Comparison of ENCODE assay signal across 15 cellular contexts in genomic region chr2:165141601-165142000, GRCh38.
DNase-seq lines count a peak whose midpoint lies in the region; ATAC-seq, FAIRE-seq and TF ChIP-seq lines count a peak whose summit lies in the region.
"Had no signal": no experiment of that assay in that cellular context is flagged by ENCODE, and none has a peak within 500 bp of the region (broad histone marks: within the 10 kb centered on the region; RNA-seq: fewer than 3 reads in every experiment).

No MANE protein-coding gene starts in this region.

- ATAC-seq in SK-N-SH treated with all-trans-retinoic acid at 6 μM for 48 hours = 0 out of 3 replicates have a peak, but pooled peaks have one; percentile 36
- ATAC-seq in GM18909 (IDR thresholded peaks at IDR 0.05; ENCODE audit: poor library complexity, unreplicated experiment) = no peak
- ATAC-seq: activated T-helper 17 cell treated with anti-CD3 and anti-CD28 coated beads, Interleukin-2, amount 50 U/mL, for 72 hours; psoas muscle; stimulated activated effector memory CD8-positive, alpha-beta T cell treated with anti-CD3 and anti-CD28 coated beads, Interleukin-12 subunit alpha, Interleukin-12 subunit beta, amount 100 ng/mL, for 72 hours had no signal

- DNase-seq in AG10803 (ENCODE audit: low read depth) = no peak
- DNase-seq in H9 = no peak
- DNase-seq in hepatocyte (ENCODE audit: low spot score) = no peak
- DNase-seq in 8988T = no peak
- no peak for DNase-seq in GM12892 (ENCODE audit: insufficient read length)
- DNase-seq in stimulated activated naive CD4-positive, alpha-beta T cell treated with Interleukin-2 at 50 U/mL for 16 hours (lab: John Stamatoyannopoulos, UW) = no peak
- DNase-seq: activated CD4-positive, alpha-beta T cell treated with anti-CD3 and anti-CD28 coated beads, Interleukin-2, amount 50 U/mL, for 4 hours; PC-9; psoas muscle had no signal

- H3K4ac ChIP-seq in H9 (ENCODE audit: low read depth, low read length) = no peak overlapping the region

- no peak overlapping the region for H3K56ac ChIP-seq in H9 (ENCODE audit: insufficient read length, low read depth, low read length)

- H2BK120ac ChIP-seq in H9 (ENCODE audit: low read depth, low read length, poor library complexity, severe bottlenecking) = no peak overlapping the region

- H3K36me3 ChIP-seq in hepatocyte (replicated peaks; ENCODE audit: insufficient read depth, low read depth) = no peaks in the 10 kb centered on the region
- H3K36me3 ChIP-seq: esophagus muscularis mucosa had no signal

- no peak overlapping the region for H2AK5ac ChIP-seq in H9 (ENCODE audit: insufficient read length, low read length)

- H2BK12ac ChIP-seq in H9 (ENCODE audit: insufficient read length, low read depth, low read length) = no peak overlapping the region

- H3K4me3 ChIP-seq in AG10803 (ENCODE audit: low read length) (no peak overlapping the region), hepatocyte (no peak overlapping the region)
- H3K4me3 ChIP-seq: esophagus muscularis mucosa, PC-9, psoas muscle had no signal

- no peak overlapping the region for H4K91ac ChIP-seq in H9 (ENCODE audit: insufficient read length, low read depth, low read length)

- H3K4me1 Mint-ChIP-seq in H9 = peaks cover 3 to 4% of the 10 kb centered on the region in 2 experiments; a peak in 2 of 4 replicates
- H3K4me1 Mint-ChIP-seq: activated T-helper 17 cell treated with anti-CD3 and anti-CD28 coated beads, Interleukin-2, amount 50 U/mL, for 72 hours; stimulated activated effector memory CD8-positive, alpha-beta T cell treated with anti-CD3 and anti-CD28 coated beads, Interleukin-12 subunit alpha, Interleukin-12 subunit beta, amount 100 ng/mL, for 72 hours had no signal

- H3K27me3 ChIP-seq in H9 (ENCODE audit: insufficient read depth, low read length) = no peaks in the 10 kb centered on the region
- H3K27me3 ChIP-seq in hepatocyte = no peaks in the 10 kb centered on the region
- H3K27me3 ChIP-seq: esophagus muscularis mucosa had no signal

- TF ChIP-seq POLR2A in GM12892 (IDR thresholded peaks at IDR 0.05; ENCODE audit: low read depth, low read length) = no peak

- no peak overlapping the region for H3K14ac ChIP-seq in H9 (ENCODE audit: insufficient read depth, low read length)

- H3K4me1 ChIP-seq in H9 (ENCODE audit: insufficient read depth, low read length) = no peaks in the 10 kb centered on the region
- H3K4me1 ChIP-seq in hepatocyte (ENCODE audit: insufficient read depth) = no peaks in the 10 kb centered on the region
- H3K4me1 ChIP-seq: esophagus muscularis mucosa, psoas muscle had no signal

- no peak for FAIRE-seq in GM12892 (lab: Jason Lieb, UNC)
- FAIRE-seq: G401.6 had no signal

- no peaks in the 10 kb centered on the region for H3K36me3 Mint-ChIP-seq in H9 (ENCODE audit: insufficient read depth in 1 of 3, low read depth in 3 of 3)
- H3K36me3 Mint-ChIP-seq: stimulated activated effector memory CD8-positive, alpha-beta T cell treated with anti-CD3 and anti-CD28 coated beads, Interleukin-12 subunit alpha, Interleukin-12 subunit beta, amount 100 ng/mL, for 72 hours had no signal

- H2BK20ac ChIP-seq in H9 (ENCODE audit: low read depth, low read length, poor library complexity, severe bottlenecking) = no peak overlapping the region

- no peaks in the 10 kb centered on the region for H3K79me1 ChIP-seq in H9 (ENCODE audit: insufficient read depth, low read depth, low read length, poor library complexity, severe bottlenecking)

- H2BK5ac ChIP-seq in H9 (ENCODE audit: insufficient read length, low read length) = no peak overlapping the region

- H3K9me2 ChIP-seq in hepatocyte (replicated peaks; ENCODE audit: insufficient read depth) = no peaks in the 10 kb centered on the region

- H4K5ac ChIP-seq in H9 (ENCODE audit: insufficient read length, low read depth, low read length) = no peak overlapping the region

- H3K4me3 Mint-ChIP-seq in H9 = no peak overlapping the region
- H3K4me3 Mint-ChIP-seq: activated T-helper 17 cell treated with anti-CD3 and anti-CD28 coated beads, Interleukin-2, amount 50 U/mL, for 72 hours; stimulated activated effector memory CD8-positive, alpha-beta T cell treated with anti-CD3 and anti-CD28 coated beads, Interleukin-12 subunit alpha, Interleukin-12 subunit beta, amount 100 ng/mL, for 72 hours had no signal

- H3K79me2 ChIP-seq in H9 (ENCODE audit: insufficient read depth, low read length) = no peaks in the 10 kb centered on the region
- H3K79me2 ChIP-seq in hepatocyte = no peaks in the 10 kb centered on the region

- H3K9me3 ChIP-seq in H9 (ENCODE audit: control insufficient read depth, low read depth, low read length) (no peaks in the 10 kb centered on the region), hepatocyte (ENCODE audit: low read depth) (no peaks in the 10 kb centered on the region)
- H3K9me3 ChIP-seq: esophagus muscularis mucosa, psoas muscle had no signal

- H3K4me2 ChIP-seq in H9 (ENCODE audit: insufficient read depth, insufficient read length, low read length) (no peak overlapping the region), hepatocyte (no peak overlapping the region)
- H3K4me2 ChIP-seq: PC-9 had no signal

- no peaks in the 10 kb centered on the region for H4K20me1 ChIP-seq in H9 (ENCODE audit: control insufficient read depth, insufficient read depth, insufficient read length)
- no peaks in the 10 kb centered on the region for H4K20me1 ChIP-seq in hepatocyte (ENCODE audit: insufficient read depth, poor library complexity, severe bottlenecking)

- WGBS in H9 (ENCODE audit: extremely low coverage, insufficient read length, low lambda C conversion rate) = no CpG with 5 or more reads among the region's 1 CpG
- 89% methylated on average over 1 of the region's 1 CpG for WGBS in hepatocyte (ENCODE audit: low lambda C conversion rate, missing lambda C conversion rate)

- no peak overlapping the region for H3K27ac ChIP-seq in H9 (ENCODE audit: insufficient read length, low read depth, low read length)
- H3K27ac ChIP-seq in hepatocyte = no peak overlapping the region
- H3K27ac ChIP-seq: esophagus muscularis mucosa, PC-9, psoas muscle had no signal

- no peak overlapping the region for H3K18ac ChIP-seq in H9 (ENCODE audit: insufficient read length, low read depth, low read length)

- no peak overlapping the region for H3T11ph ChIP-seq in H9 (ENCODE audit: low read length)

- no peak overlapping the region for H2BK15ac ChIP-seq in H9 (ENCODE audit: low read depth, low read length)

- H3K23me2 ChIP-seq in H9 (ENCODE audit: insufficient read length, low read depth, low read length, poor library complexity, severe bottlenecking) = no peaks in the 10 kb centered on the region

- no peak overlapping the region for H3K27ac Mint-ChIP-seq in H9
- H3K27ac Mint-ChIP-seq: activated T-helper 17 cell treated with anti-CD3 and anti-CD28 coated beads, Interleukin-2, amount 50 U/mL, for 72 hours; stimulated activated effector memory CD8-positive, alpha-beta T cell treated with anti-CD3 and anti-CD28 coated beads, Interleukin-12 subunit alpha, Interleukin-12 subunit beta, amount 100 ng/mL, for 72 hours had no signal

- H2AFZ ChIP-seq in H9 (ENCODE audit: low read length) = no peak overlapping the region
- no peak overlapping the region for H2AFZ ChIP-seq in hepatocyte
- H2AFZ ChIP-seq: PC-9 had no signal

- 0 out of 2 replicates have a peak, but pooled peaks have one; percentile 28 for TF ChIP-seq CTCF in AG10803 (conservative IDR thresholded peaks at IDR 0.05; ENCODE audit: low read length)
- peak; percentile 47 for TF ChIP-seq CTCF in H9 (conservative IDR thresholded peaks at IDR 0.05)
- TF ChIP-seq CTCF in hepatocyte (IDR thresholded peaks at IDR 0.05; ENCODE audit: poor library complexity) = peak; percentile 28

- no peak overlapping the region for H4K8ac ChIP-seq in H9 (replicated peaks; ENCODE audit: insufficient read length, low read depth, low read length)

- no peaks in the 10 kb centered on the region for H3K9me3 Mint-ChIP-seq in H9
- H3K9me3 Mint-ChIP-seq: activated T-helper 17 cell treated with anti-CD3 and anti-CD28 coated beads, Interleukin-2, amount 50 U/mL, for 72 hours had no signal

- H3K9ac ChIP-seq in H9 (ENCODE audit: extremely low read depth, insufficient read length, low read length) = no peak overlapping the region

- no peaks in the 10 kb centered on the region for H3K27me3 Mint-ChIP-seq in H9 (ENCODE audit: low read depth)
- H3K27me3 Mint-ChIP-seq: activated T-helper 17 cell treated with anti-CD3 and anti-CD28 coated beads, Interleukin-2, amount 50 U/mL, for 72 hours had no signal

- H3K23ac ChIP-seq in H9 (ENCODE audit: insufficient read length, low read depth, low read length) = no peak overlapping the region

TF ChIP-seq in SK-N-SH treated with all-trans-retinoic acid at 6 μM for 48 hours, 23 proteins besides CTCF, POLR2A, EP300 and RAD21:
- TF ChIP-seq ZNF8 (CRISPR knock-in tag; IDR thresholded peaks at IDR 0.05) = no peak
- no peak for TF ChIP-seq BACH2 (CRISPR knock-in tag; IDR thresholded peaks at IDR 0.05; ENCODE audit: borderline replicate concordance)
- TF ChIP-seq ZFP30 (CRISPR knock-in tag; IDR thresholded peaks at IDR 0.05) = no peak
